21 cellular contexts compared by ENCODE assay signal in the genomic region with DNA sequence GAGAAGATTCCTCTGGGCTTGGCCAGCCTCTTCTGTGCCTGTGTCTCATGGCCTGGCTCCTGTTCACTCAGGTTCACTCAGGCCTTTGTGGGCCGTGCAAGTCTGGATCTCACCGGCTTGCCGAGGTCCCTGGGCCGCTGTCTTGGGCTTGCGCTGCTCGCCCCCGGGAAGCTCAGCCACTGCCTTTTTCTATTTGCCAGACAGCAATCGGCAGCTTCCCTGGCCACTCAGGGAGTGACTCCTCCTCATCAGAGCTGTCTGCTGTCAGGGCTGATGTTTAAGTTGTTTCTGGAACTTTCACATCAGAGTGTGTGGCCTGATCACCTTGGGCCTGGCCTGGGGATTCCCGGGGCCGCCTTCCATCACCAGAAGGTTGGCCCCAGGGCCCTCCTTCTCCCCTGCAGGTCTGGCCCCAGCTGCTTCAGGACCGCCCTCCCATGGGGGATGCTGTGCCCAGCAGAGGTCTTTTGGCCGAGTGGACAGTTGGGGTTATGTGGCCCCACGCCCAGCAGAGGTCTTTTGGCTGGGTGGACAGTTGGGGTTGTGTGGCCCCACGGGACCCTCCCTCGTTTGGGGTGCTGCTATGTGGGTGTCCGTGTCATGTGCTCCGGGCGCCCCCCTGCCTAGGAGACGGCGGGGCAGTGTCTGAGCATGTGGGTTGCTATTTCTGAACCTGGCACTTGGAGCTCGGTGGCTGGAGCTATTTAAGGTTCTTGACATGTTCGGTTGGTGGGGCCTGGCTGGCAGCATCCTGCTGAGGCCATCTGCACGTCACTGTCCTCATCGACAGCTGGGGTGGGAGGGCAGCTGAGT. TPM values are rescaled to one million over a fixed set of nuclear protein-coding genes. Genes with fewer than 3 reads are reported as not detected.
DNase-seq lines count a peak whose midpoint lies in the region; ATAC-seq, FAIRE-seq and TF ChIP-seq lines count a peak whose summit lies in the region.
"Had no signal": no experiment of that assay in that cellular context is flagged by ENCODE, and none has a peak within 500 bp of the region (broad histone marks: within the 10 kb centered on the region; RNA-seq: fewer than 3 reads in every experiment).

No MANE protein-coding gene starts in this region.

- ATAC-seq in stimulated activated naive B cell treated with anti-CD40 and anti-IgM and Interleukin-4, amounts not matched to agents 10 μg/mL and 1 μg/mL and 100 μg/mL, for 72 hours (replicated peaks) = peak; percentile 65
- ATAC-seq: PC-3 had no signal

- TF ChIP-seq CTCF in dorsolateral prefrontal cortex (IDR thresholded peaks at IDR 0.05 in 54 of 56, conservative IDR thresholded peaks at IDR 0.05 in 2 of 56; ENCODE audit: low read depth in 1 of 56, partially characterized antibody in 56 of 56) = no peak

- H3K4me3 Mint-ChIP-seq in stimulated activated naive B cell treated with anti-CD40 and anti-IgM and Interleukin-4, amounts not matched to agents 10 μg/mL and 1 μg/mL and 100 μg/mL, for 72 hours = peak overlapping the region; percentile 32 to 53
- H3K4me3 Mint-ChIP-seq: immature natural killer cell had no signal

- no peak for TF ChIP-seq POLR2A in GM12892 (IDR thresholded peaks at IDR 0.05; ENCODE audit: low read depth, low read length)

- no peak for FAIRE-seq in GM12892 (lab: Jason Lieb, UNC)
- FAIRE-seq: H1 had no signal

- no peak overlapping the region for H3K4me3 ChIP-seq in dorsolateral prefrontal cortex
- H3K4me3 ChIP-seq: SJSA1 had no signal

- intact Hi-C loops in dorsolateral prefrontal cortex (cut with DNase I) = no loop called here

- peaks cover 39 to 62% of the 10 kb centered on the region in 2 donors for H3K36me3 Mint-ChIP-seq in stimulated activated naive B cell treated with anti-CD40 and anti-IgM and Interleukin-4, amounts not matched to agents 10 μg/mL and 1 μg/mL and 100 μg/mL, for 72 hours

- peak overlapping the region in 37 of 59 donors; percentile 1 to 73 (median 44) for H3K27ac ChIP-seq in dorsolateral prefrontal cortex
- peak overlapping the region; percentile 46 for H3K27ac ChIP-seq in layer of hippocampus (ENCODE audit: low read depth, low read length)
- H3K27ac ChIP-seq: epithelial cell of prostate, SJSA1 had no signal

- H3K4me1 Mint-ChIP-seq in stimulated activated naive B cell treated with anti-CD40 and anti-IgM and Interleukin-4, amounts not matched to agents 10 μg/mL and 1 μg/mL and 100 μg/mL, for 72 hours = peaks cover 38 to 59% of the 10 kb centered on the region in 2 donors

- H3K27me3 ChIP-seq in dorsolateral prefrontal cortex = no peaks in the 10 kb centered on the region
- no peaks in the 10 kb centered on the region for H3K27me3 ChIP-seq in layer of hippocampus (ENCODE audit: control insufficient read depth, insufficient read depth, low read length)
- H3K27me3 ChIP-seq: SJSA1 had no signal

- H3K27me3 Mint-ChIP-seq in stimulated activated naive B cell treated with anti-CD40 and anti-IgM and Interleukin-4, amounts not matched to agents 10 μg/mL and 1 μg/mL and 100 μg/mL, for 72 hours = no peaks in the 10 kb centered on the region

- DNase-seq in NCI-H69 (lab: John Stamatoyannopoulos, UW) (peak; percentile 41), dorsolateral prefrontal cortex (peak in 3 of 10 donors; percentile 41 to 58 (median 55)), SKM-1 (lab: John Stamatoyannopoulos, UW; ENCODE audit: unreplicated experiment) (no peak), GM12892 (ENCODE audit: insufficient read length) (no peak)
- DNase-seq in stimulated activated naive B cell treated with anti-CD40 and anti-IgM and Interleukin-4, amounts not matched to agents 10 μg/mL and 1 μg/mL and 100 μg/mL, for 72 hours = no peak
- no peak for DNase-seq in NK-92 treated with Interleukin-12 subunit alpha and Interleukin-12 subunit beta, amount 100 ng/mL, for 24 hours (lab: John Stamatoyannopoulos, UW)
- DNase-seq: activated CD4-positive, alpha-beta T cell treated with anti-CD3 and anti-CD28 coated beads for 1 hour; activated gamma-delta T cell; amygdala; immature natural killer cell; mammary epithelial cell; MV-4-11; NCI-H2081; NCI-H510A treated with DMSO at 0.1 percent for 48 hours; PC-3; T-helper 9 cell had no signal

- H3K27ac Mint-ChIP-seq in stimulated activated naive B cell treated with anti-CD40 and anti-IgM and Interleukin-4, amounts not matched to agents 10 μg/mL and 1 μg/mL and 100 μg/mL, for 72 hours = peak overlapping the region; percentile 88
- H3K27ac Mint-ChIP-seq: immature natural killer cell had no signal

- no peaks in the 10 kb centered on the region for H3K9me3 Mint-ChIP-seq in stimulated activated naive B cell treated with anti-CD40 and anti-IgM and Interleukin-4, amounts not matched to agents 10 μg/mL and 1 μg/mL and 100 μg/mL, for 72 hours
- H3K9me3 Mint-ChIP-seq: immature natural killer cell, nephron had no signal

RNA-seq across cellular contexts. Expression of gene SLX9, which starts 12.5 kb away (rescaled TPM):
- total RNA-seq in dorsolateral prefrontal cortex = 10 to 100 TPM; 13.4 to 35.4 (median 23.4) TPM
- 6.3 TPM for polyA plus RNA-seq in GM12892 (2012; ENCODE audit: missing spikeins)

RNA-seq across cellular contexts. Expression of gene ITGB2, which starts 31.6 kb away (rescaled TPM):
- total RNA-seq in dorsolateral prefrontal cortex = 100 to 1,000 TPM in 1 of 120 experiments, 10 to 100 TPM in 116, 1 to 10 TPM in 3; 8.2 to 105 (median 26.7) TPM
- 41.8 TPM for polyA plus RNA-seq in GM12892 (2012; ENCODE audit: missing spikeins)
